In genomic region chr17:7191571-7192270, GRCh38 we compare ENCODE assay signal across 9 cellular contexts. TPM values are rescaled to one million over a fixed set of nuclear protein-coding genes. Genes with fewer than 3 reads are reported as not detected.
DNase-seq lines count a peak whose midpoint lies in the region; ATAC-seq and TF ChIP-seq lines count a peak whose summit lies in the region.
"Had no signal": no experiment of that assay in that cellular context is flagged by ENCODE, and none has a peak within 500 bp of the region (broad histone marks: within the 10 kb centered on the region; RNA-seq: fewer than 3 reads in every experiment).

No MANE protein-coding gene starts in this region.

- no peak overlapping the region for H3K4me3 Mint-ChIP-seq in activated CD8-positive, alpha-beta T cell treated with anti-CD3 and anti-CD28 coated beads for 36 hours

- DNase-seq in COLO668 (lab: John Stamatoyannopoulos, UW; ENCODE audit: unreplicated experiment) (peak; percentile 10), H7 (peak; percentile 96), left lung (no peak)
- DNase-seq in activated CD8-positive, alpha-beta T cell treated with anti-CD3 and anti-CD28 coated beads for 36 hours = peak; percentile 60

- peak; percentile 83 for ATAC-seq in activated CD8-positive, alpha-beta T cell treated with anti-CD3 and anti-CD28 coated beads for 36 hours
- ATAC-seq in left lung (peak; percentile 82), HG02870 (IDR thresholded peaks at IDR 0.05; ENCODE audit: unreplicated experiment) (no peak), GM19452 (IDR thresholded peaks at IDR 0.05; ENCODE audit: unreplicated experiment) (no peak), HG02642 (IDR thresholded peaks at IDR 0.05; ENCODE audit: poor library complexity, unreplicated experiment) (no peak), GM21367 (IDR thresholded peaks at IDR 0.05; ENCODE audit: unreplicated experiment) (no peak)

- H3K36me3 ChIP-seq in H7 (replicated peaks; ENCODE audit: control insufficient read depth, insufficient read depth, low read length) (peaks cover 19% of the 10 kb centered on the region), left lung (peaks cover 0 to 60% of the 10 kb centered on the region in 2 donors)
- H3K36me3 ChIP-seq: gastrocnemius medialis had no signal

- CTCF ChIA-PET in activated CD8-positive, alpha-beta T cell treated with anti-CD3 and anti-CD28 coated beads for 36 hours (lab: Charles Lee) = no interaction called here

- H3K4me1 Mint-ChIP-seq in activated CD8-positive, alpha-beta T cell treated with anti-CD3 and anti-CD28 coated beads for 36 hours (ENCODE audit: low read depth) = no peaks in the 10 kb centered on the region

- no peaks in the 10 kb centered on the region for H3K27me3 Mint-ChIP-seq in activated CD8-positive, alpha-beta T cell treated with anti-CD3 and anti-CD28 coated beads for 36 hours

- H3K36me3 Mint-ChIP-seq in activated CD8-positive, alpha-beta T cell treated with anti-CD3 and anti-CD28 coated beads for 36 hours (ENCODE audit: low read depth) = no peaks in the 10 kb centered on the region

- H3K27ac ChIP-seq in left lung = no peak overlapping the region

- TF ChIP-seq CTCF in activated CD8-positive, alpha-beta T cell treated with anti-CD3 and anti-CD28 coated beads for 36 hours (IDR thresholded peaks at IDR 0.05) = no peak
- no peak for TF ChIP-seq CTCF in left lung (IDR thresholded peaks at IDR 0.05)

- no peak overlapping the region for H3K4me3 ChIP-seq in H7 (ENCODE audit: insufficient read depth, low read depth, low read length)
- H3K4me3 ChIP-seq in left lung = no peak overlapping the region

- no peaks in the 10 kb centered on the region for H3K9me3 Mint-ChIP-seq in activated CD8-positive, alpha-beta T cell treated with anti-CD3 and anti-CD28 coated beads for 36 hours

- H3K4me1 ChIP-seq in left lung = peaks cover 0 to 2% of the 10 kb centered on the region in 2 donors
- H3K4me1 ChIP-seq: gastrocnemius medialis had no signal

- intact Hi-C loops in activated CD8-positive, alpha-beta T cell treated with anti-CD3 and anti-CD28 coated beads for 36 hours (cut with micrococcal nuclease) = no loop called here
- intact Hi-C loops in left lung (cut with DNase I) = no loop called here

- no peak overlapping the region for H3K27ac Mint-ChIP-seq in activated CD8-positive, alpha-beta T cell treated with anti-CD3 and anti-CD28 coated beads for 36 hours

- no peaks in the 10 kb centered on the region for H3K9me3 ChIP-seq in left lung
- H3K9me3 ChIP-seq: gastrocnemius medialis had no signal

- POLR2A ChIA-PET in activated CD8-positive, alpha-beta T cell treated with anti-CD3 and anti-CD28 coated beads for 36 hours (lab: Charles Lee) = no interaction called here

- H3K27me3 ChIP-seq in H7 (ENCODE audit: control insufficient read depth, insufficient read depth, low read length) (no peaks in the 10 kb centered on the region), left lung (no peaks in the 10 kb centered on the region)
- H3K27me3 ChIP-seq: gastrocnemius medialis had no signal

RNA-seq across cellular contexts. Expression of gene ASGR1, which starts 12.6 kb away (rescaled TPM):
- 12.3 and 15.4 TPM in 2 replicates for total RNA-seq in H7 (2014; rRNA removed; shearing (Covaris generic))
- total RNA-seq in activated CD8-positive, alpha-beta T cell treated with anti-CD3 and anti-CD28 coated beads for 36 hours = 1 to 10 TPM; 2.6 to 3.9 TPM
- total RNA-seq in left lung = 1 to 10 TPM; 2.4 to 7.7 TPM

RNA-seq across cellular contexts. Expression of gene DLG4, which starts 27.9 kb away (rescaled TPM):
- total RNA-seq in H7 (2014; rRNA removed; shearing (Covaris generic)) = 21.0 and 27.6 TPM in 2 replicates
- 1 to 10 TPM; 9.5 to 9.7 TPM for total RNA-seq in activated CD8-positive, alpha-beta T cell treated with anti-CD3 and anti-CD28 coated beads for 36 hours
- 10 to 100 TPM; 25.9 to 33.8 TPM for total RNA-seq in left lung

RNA-seq across cellular contexts. Expression of gene ACADVL, which starts 28.0 kb away (rescaled TPM):
- total RNA-seq in H7 (2014; rRNA removed; shearing (Covaris generic)) = 362 and 410 TPM in 2 replicates
- total RNA-seq in activated CD8-positive, alpha-beta T cell treated with anti-CD3 and anti-CD28 coated beads for 36 hours = 100 to 1,000 TPM; 288 to 291 TPM
- total RNA-seq in left lung = 100 to 1,000 TPM; 610 to 654 TPM

RNA-seq across cellular contexts. Expression of gene DVL2, which starts 42.6 kb away (rescaled TPM):
- total RNA-seq in H7 (2014; rRNA removed; shearing (Covaris generic)) = 75.0 and 90.9 TPM in 2 replicates
- total RNA-seq in activated CD8-positive, alpha-beta T cell treated with anti-CD3 and anti-CD28 coated beads for 36 hours = 10 to 100 TPM; 50.0 to 53.6 TPM
- total RNA-seq in left lung = 10 to 100 TPM; 36.9 to 46.3 TPM

RNA-seq across cellular contexts. Expression of gene PHF23, which starts 47.5 kb away (rescaled TPM):
- total RNA-seq in H7 (2014; rRNA removed; shearing (Covaris generic)) = 54.9 and 56.2 TPM in 2 replicates
- total RNA-seq in activated CD8-positive, alpha-beta T cell treated with anti-CD3 and anti-CD28 coated beads for 36 hours = 10 to 100 TPM; 17.8 to 24.4 TPM
- total RNA-seq in left lung = 10 to 100 TPM; 31.1 to 45.4 TPM

Comparison
In these comparisons a context has a peak if more than half of its experiments do, and no peak if none do; other contexts are left out.
1. DNase-seq: peak in COLO668 (single experiment), H7 (single experiment) and activated CD8-positive, alpha-beta T cell treated with anti-CD3 and anti-CD28 coated beads for 36 hours (single experiment); none in left lung (0 of 2).
2. ATAC-seq: peak in activated CD8-positive, alpha-beta T cell treated with anti-CD3 and anti-CD28 coated beads for 36 hours (single experiment) and left lung (single experiment); none in HG02870 (single experiment), GM19452 (single experiment), HG02642 (single experiment) and GM21367 (single experiment).